8 cellular contexts compared by ENCODE assay signal in genomic region chr3:155870945-155871745, GRCh38. TPM values are rescaled to one million over a fixed set of nuclear protein-coding genes. Genes with fewer than 3 reads are reported as not detected.
DNase-seq lines count a peak whose midpoint lies in the region; ATAC-seq and TF ChIP-seq lines count a peak whose summit lies in the region.

No MANE protein-coding gene starts in this region.

- peak overlapping the region; percentile 98 for H3K9ac ChIP-seq in BLaER1

- H3K27ac ChIP-seq in BLaER1: peak overlapping the region; percentile 96
- peak overlapping the region; percentile 81 for H3K27ac ChIP-seq in SJSA1
- peak overlapping the region; percentile 84 for H3K27ac ChIP-seq in cardiac muscle cell

- H3K27me3 ChIP-seq in BLaER1: no peaks in the 10 kb centered on the region
- H3K27me3 ChIP-seq in SJSA1 (replicated peaks): no peaks in the 10 kb centered on the region
- H3K27me3 ChIP-seq in cardiac muscle cell: no peaks in the 10 kb centered on the region

- H3K27ac Mint-ChIP-seq in activated naive CD8-positive, alpha-beta T cell treated with anti-CD3 and anti-CD28 coated beads for 36 hours: peak overlapping the region; percentile 85

- peaks cover 29% of the 10 kb centered on the region for H3K4me1 Mint-ChIP-seq in activated naive CD8-positive, alpha-beta T cell treated with anti-CD3 and anti-CD28 coated beads for 36 hours

- H3K36me3 ChIP-seq in BLaER1 (peaks cover 4% of the 10 kb centered on the region; the same call in 1 of the 2 replicates), SJSA1 (peaks cover 17% of the 10 kb centered on the region), cardiac muscle cell (no peaks in the 10 kb centered on the region)

- peaks cover 55% of the 10 kb centered on the region for H4K20me1 ChIP-seq in BLaER1

- H3K9me3 ChIP-seq in BLaER1 (no peaks in the 10 kb centered on the region), SJSA1 (replicated peaks) (no peaks in the 10 kb centered on the region), cardiac muscle cell (ENCODE audit: low read depth) (no peaks in the 10 kb centered on the region)

- DNase-seq in SJSA1 (ENCODE audit: low read depth in 1 of 2, low spot score in 2 of 2) (peak; percentile 41 to 48), cardiac muscle cell (ENCODE audit: low read depth in 1 of 2, low spot score in 1 of 2) (peak; percentile 35 to 56), posterior vena cava (ENCODE audit: low spot score) (peak; percentile 88), epidermal melanocyte (ENCODE audit: insufficient read length, low spot score) (no peak)
- DNase-seq in activated naive CD8-positive, alpha-beta T cell treated with anti-CD3 and anti-CD28 coated beads for 36 hours: peak; percentile 62

- no peaks in the 10 kb centered on the region for H3K27me3 Mint-ChIP-seq in activated naive CD8-positive, alpha-beta T cell treated with anti-CD3 and anti-CD28 coated beads for 36 hours

- H3K4me3 ChIP-seq in BLaER1: peak overlapping the region; percentile 94
- peak overlapping the region; percentile 95 for H3K4me3 ChIP-seq in SJSA1
- H3K4me3 ChIP-seq in cardiac muscle cell: peak overlapping the region; percentile 98

- H3K36me3 Mint-ChIP-seq in activated naive CD8-positive, alpha-beta T cell treated with anti-CD3 and anti-CD28 coated beads for 36 hours: peaks cover 10% of the 10 kb centered on the region

- intact Hi-C loops in posterior vena cava (cut with DNase I): loop anchor here (1.0 to 5.0 kb wide), 2 partner anchors 28 to 64 kb away; partner anchors contain the start of gene C3orf33 (in 1 of the 2)

- peak overlapping the region; percentile 85 for H3K4me2 ChIP-seq in BLaER1

- peak; percentile 37 for ATAC-seq in GM19023 (IDR thresholded peaks at IDR 0.05; ENCODE audit: unreplicated experiment)
- peak; percentile 25 for ATAC-seq in HG03196 (IDR thresholded peaks at IDR 0.05; ENCODE audit: unreplicated experiment)

- no peaks in the 10 kb centered on the region for H3K9me3 Mint-ChIP-seq in activated naive CD8-positive, alpha-beta T cell treated with anti-CD3 and anti-CD28 coated beads for 36 hours

- H3K4me1 ChIP-seq in BLaER1 (peaks cover 28% of the 10 kb centered on the region), SJSA1 (replicated peaks) (peaks cover 8% of the 10 kb centered on the region), cardiac muscle cell (ENCODE audit: low read depth) (peaks cover 13% of the 10 kb centered on the region)

- H3K4me3 Mint-ChIP-seq in activated naive CD8-positive, alpha-beta T cell treated with anti-CD3 and anti-CD28 coated beads for 36 hours: peak overlapping the region; percentile 94

- TF ChIP-seq CTCF in cardiac muscle cell (IDR thresholded peaks at IDR 0.05; ENCODE audit: low read depth, low read length): no peak

RNA-seq across cellular contexts. Expression of gene GMPS, which starts 0.7 kb away (rescaled TPM):
- total RNA-seq in SJSA1 (2014; rRNA removed; shearing (Covaris generic)): 79.4 and 80.2 TPM in 2 replicates
- total RNA-seq in activated naive CD8-positive, alpha-beta T cell treated with anti-CD3 and anti-CD28 coated beads for 36 hours: 100 to 1,000 TPM; 157 TPM
- 39.4 and 44.9 TPM in 2 replicates for total RNA-seq in cardiac muscle cell
- polyA plus RNA-seq in cardiac muscle cell: 83.1 and 116 TPM in 2 replicates
- total RNA-seq in posterior vena cava: 10 to 100 TPM; 36.1 to 47.4 TPM

RNA-seq across cellular contexts. Expression of gene SLC33A1, which starts 16.9 kb away (rescaled TPM):
- total RNA-seq in SJSA1 (2014; rRNA removed; shearing (Covaris generic)): 24.9 and 27.7 TPM in 2 replicates
- total RNA-seq in activated naive CD8-positive, alpha-beta T cell treated with anti-CD3 and anti-CD28 coated beads for 36 hours: 10 to 100 TPM; 16.3 to 17.2 TPM
- total RNA-seq in cardiac muscle cell: 23.9 and 28.8 TPM in 2 replicates
- 7.9 and 17.5 TPM in 2 replicates for polyA plus RNA-seq in cardiac muscle cell
- 10 to 100 TPM; 24.3 to 31.3 TPM for total RNA-seq in posterior vena cava
